ENCODE assay signal across 2 cellular contexts in the genomic region with DNA sequence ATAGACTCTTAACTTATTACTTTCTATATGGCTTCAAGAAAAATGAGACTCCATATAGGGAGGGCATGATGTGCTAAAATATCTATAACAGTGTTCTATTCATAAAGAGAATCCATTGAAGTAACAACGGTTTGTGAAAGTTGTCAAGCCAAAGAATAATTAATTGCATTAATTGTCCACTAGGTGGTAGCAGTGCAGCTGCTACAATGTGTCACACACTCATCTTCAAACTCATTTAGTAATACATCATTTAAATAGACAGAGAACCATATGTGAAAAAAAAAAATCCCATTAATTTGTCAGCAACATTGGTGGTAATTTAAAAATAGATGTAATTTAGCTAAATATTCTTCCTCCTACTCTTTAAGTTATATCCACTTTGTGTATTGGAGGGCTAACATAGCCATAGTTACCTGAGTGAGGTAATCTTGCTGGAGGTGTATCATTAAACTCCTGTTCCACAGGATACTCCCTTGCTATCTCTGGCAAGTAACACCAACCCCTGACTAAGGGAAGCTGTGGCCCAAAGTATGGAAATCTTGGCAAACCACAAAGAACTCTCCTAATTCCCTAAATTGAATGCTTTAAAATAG.
TF ChIP-seq lines count a peak whose summit lies in the region.

No MANE protein-coding gene starts in this region.

TF ChIP-seq in A549, 52 proteins besides CTCF, POLR2A, EP300 and RAD21:
- TF ChIP-seq, protein P1, sequence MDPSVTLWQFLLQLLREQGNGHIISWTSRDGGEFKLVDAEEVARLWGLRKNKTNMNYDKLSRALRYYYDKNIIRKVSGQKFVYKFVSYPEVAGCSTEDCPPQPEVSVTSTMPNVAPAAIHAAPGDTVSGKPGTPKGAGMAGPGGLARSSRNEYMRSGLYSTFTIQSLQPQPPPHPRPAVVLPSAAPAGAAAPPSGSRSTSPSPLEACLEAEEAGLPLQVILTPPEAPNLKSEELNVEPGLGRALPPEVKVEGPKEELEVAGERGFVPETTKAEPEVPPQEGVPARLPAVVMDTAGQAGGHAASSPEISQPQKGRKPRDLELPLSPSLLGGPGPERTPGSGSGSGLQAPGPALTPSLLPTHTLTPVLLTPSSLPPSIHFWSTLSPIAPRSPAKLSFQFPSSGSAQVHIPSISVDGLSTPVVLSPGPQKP (IDR thresholded peaks at IDR 0.05; ENCODE audit: low read depth, low read length) = no peak
- TF ChIP-seq SMC3 (IDR thresholded peaks at IDR 0.05) = peak; percentile 84
- no peak for TF ChIP-seq MYC (IDR thresholded peaks at IDR 0.05; ENCODE audit: borderline replicate concordance, low read length)
- no peak for TF ChIP-seq HEYL (CRISPR knock-in tag; IDR thresholded peaks at IDR 0.05)
- TF ChIP-seq FOSL2 (IDR thresholded peaks at IDR 0.05) = no peak
- TF ChIP-seq FOSL2 (CRISPR knock-in tag; IDR thresholded peaks at IDR 0.05) = no peak
- no peak for TF ChIP-seq RFX5 (IDR thresholded peaks at IDR 0.05)

TF ChIP-seq in HCT116, 20 proteins besides CTCF, POLR2A, EP300 and RAD21 (continued from another document):
- TF ChIP-seq, protein P2, sequence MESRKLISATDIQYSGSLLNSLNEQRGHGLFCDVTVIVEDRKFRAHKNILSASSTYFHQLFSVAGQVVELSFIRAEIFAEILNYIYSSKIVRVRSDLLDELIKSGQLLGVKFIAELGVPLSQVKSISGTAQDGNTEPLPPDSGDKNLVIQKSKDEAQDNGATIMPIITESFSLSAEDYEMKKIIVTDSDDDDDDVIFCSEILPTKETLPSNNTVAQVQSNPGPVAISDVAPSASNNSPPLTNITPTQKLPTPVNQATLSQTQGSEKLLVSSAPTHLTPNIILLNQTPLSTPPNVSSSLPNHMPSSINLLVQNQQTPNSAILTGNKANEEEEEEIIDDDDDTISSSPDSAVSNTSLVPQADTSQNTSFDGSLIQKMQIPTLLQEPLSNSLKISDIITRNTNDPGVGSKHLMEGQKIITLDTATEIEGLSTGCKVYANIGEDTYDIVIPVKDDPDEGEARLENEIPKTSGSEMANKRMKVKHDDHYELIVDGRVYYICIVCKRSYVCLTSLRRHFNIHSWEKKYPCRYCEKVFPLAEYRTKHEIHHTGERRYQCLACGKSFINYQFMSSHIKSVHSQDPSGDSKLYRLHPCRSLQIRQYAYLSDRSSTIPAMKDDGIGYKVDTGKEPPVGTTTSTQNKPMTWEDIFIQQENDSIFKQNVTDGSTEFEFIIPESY (IDR thresholded peaks at IDR 0.05; ENCODE audit: extremely low read depth, insufficient replicate concordance, low read length) = no peak
- peak; percentile 47; the same call in 1 of the 2 replicates for TF ChIP-seq CBX3 (IDR thresholded peaks at IDR 0.05; ENCODE audit: low read depth)
TF ChIP-seq in HCT116: peak in this region for 1.
